15 cellular contexts compared by ENCODE assay signal in genomic region chr5:91183743-91184142, GRCh38.
A peak's percentile ranks its signal among the peaks of the same experiment; 100 is the strongest.
DNase-seq lines count a peak whose midpoint lies in the region; ATAC-seq and TF ChIP-seq lines count a peak whose summit lies in the region.
"Had no signal": no experiment of that assay in that cellular context is flagged by ENCODE, and none has a peak within 500 bp of the region (broad histone marks: within the 10 kb centered on the region; RNA-seq: fewer than 3 reads in every experiment).

No MANE protein-coding gene starts in this region.

- ATAC-seq in HG03571 (IDR thresholded peaks at IDR 0.05; ENCODE audit: unreplicated experiment) (no peak), HG02973 (IDR thresholded peaks at IDR 0.05; ENCODE audit: unreplicated experiment) (no peak), GM19035 (IDR thresholded peaks at IDR 0.05; ENCODE audit: unreplicated experiment) (no peak)

- peaks cover 0 to 14% (median 5%) of the 10 kb centered on the region in 11 experiments; a peak in 7 of 22 replicates for H3K9me3 ChIP-seq in BLaER1 treated with 17β-estradiol and CSF1 and Interleukin-3, amounts not matched to agents 10 nM and 100 nM (replicated peaks in 1 of 11)
- H3K9me3 ChIP-seq in HUES48 (ENCODE audit: control insufficient read depth, insufficient read depth, low read length) (no peaks in the 10 kb centered on the region), endodermal cell (ENCODE audit: control insufficient read depth, low read length) (no peaks in the 10 kb centered on the region), muscle layer of colon (ENCODE audit: low read length) (no peaks in the 10 kb centered on the region)
- H3K9me3 ChIP-seq: prostate gland had no signal

- TF ChIP-seq CTCF in endodermal cell (conservative IDR thresholded peaks at IDR 0.05): no peak

- no peaks in the 10 kb centered on the region for H3K27me3 ChIP-seq in BLaER1 treated with 17β-estradiol and CSF1 and Interleukin-3, amounts not matched to agents 10 nM and 100 nM
- H3K27me3 ChIP-seq in HUES48 (ENCODE audit: control insufficient read depth, insufficient read depth, low read length) (no peaks in the 10 kb centered on the region), endodermal cell (ENCODE audit: control insufficient read depth, insufficient read depth, low read length, poor library complexity, severe bottlenecking) (no peaks in the 10 kb centered on the region), muscle layer of colon (ENCODE audit: control insufficient read depth in 1 of 2, insufficient read depth in 2 of 2, low read length in 2 of 2) (no peaks in the 10 kb centered on the region)

- peak; percentile 49 for DNase-seq in endodermal cell
- no peak for DNase-seq in NCI-H345 treated with DMSO at 0.1 percent for 48 hours (lab: John Stamatoyannopoulos, UW; ENCODE audit: unreplicated experiment)
- DNase-seq: activated CD4-positive, alpha-beta memory T cell treated with anti-CD3 and anti-CD28 coated beads for 36 hours; erythroblast; NCI-H2171 treated with DMSO at 0.1 percent for 48 hours; PC-9; stimulated activated CD4-positive, alpha-beta T cell treated with anti-CD3 and anti-CD28 coated beads, Interleukin-2, amount 100 ng/mL, for 24 hours had no signal

- no peaks in the 10 kb centered on the region for H3K36me3 ChIP-seq in BLaER1 treated with 17β-estradiol and CSF1 and Interleukin-3, amounts not matched to agents 10 nM and 100 nM
- H3K36me3 ChIP-seq in HUES48 (ENCODE audit: control insufficient read depth, insufficient read depth, low read length): no peaks in the 10 kb centered on the region
- no peaks in the 10 kb centered on the region for H3K36me3 ChIP-seq in endodermal cell (ENCODE audit: control insufficient read depth, insufficient read depth, low read length)
- H3K36me3 ChIP-seq in muscle layer of colon (ENCODE audit: insufficient read depth, low read length): no peaks in the 10 kb centered on the region
- H3K36me3 ChIP-seq: prostate gland had no signal

- H3K4me2 ChIP-seq in BLaER1 treated with 17β-estradiol and CSF1 and Interleukin-3, amounts not matched to agents 10 nM and 100 nM: peak overlapping the region in 7 of 11 experiments; percentile 2 to 61 (median 22); a peak in 8 of 22 replicates
- H3K4me2 ChIP-seq: PC-9 had no signal

- H4K20me1 ChIP-seq in BLaER1 treated with 17β-estradiol and CSF1 and Interleukin-3, amounts not matched to agents 10 nM and 100 nM: no peaks in the 10 kb centered on the region

- peaks cover 0 to 29% (median 14%) of the 10 kb centered on the region in 10 experiments; a peak in 16 of 20 replicates for H3K4me1 ChIP-seq in BLaER1 treated with 17β-estradiol and CSF1 and Interleukin-3, amounts not matched to agents 10 nM and 100 nM
- H3K4me1 ChIP-seq in HUES48 (ENCODE audit: control insufficient read depth, insufficient read depth, low read length) (peaks cover 22% of the 10 kb centered on the region), endodermal cell (ENCODE audit: control insufficient read depth, insufficient read depth, low read length) (no peaks in the 10 kb centered on the region), muscle layer of colon (ENCODE audit: insufficient read depth, low read length) (peaks cover 7% of the 10 kb centered on the region)
- H3K4me1 ChIP-seq: prostate gland had no signal

- WGBS in endodermal cell (ENCODE audit: insufficient coverage in 1 of 2, insufficient read length in 1 of 2), 2 experiments: 70 to 86% methylated on average over 2 to 4 of the region's 4 CpGs

- H3K27ac ChIP-seq in BLaER1 treated with 17β-estradiol and CSF1 and Interleukin-3, amounts not matched to agents 10 nM and 100 nM: peak overlapping the region in 3 of 11 experiments; percentile 42 to 68 (median 57); a peak in 3 of 22 replicates
- H3K27ac ChIP-seq in HUES48 (ENCODE audit: low read depth, low read length) (peak overlapping the region; percentile 68), endodermal cell (ENCODE audit: low read depth, low read length) (no peak overlapping the region), muscle layer of colon (ENCODE audit: low read depth, low read length) (peak overlapping the region; percentile 35)
- H3K27ac ChIP-seq: PC-9, prostate gland had no signal

- H3K4me3 Mint-ChIP-seq in endodermal cell: no peak overlapping the region
- H3K4me3 Mint-ChIP-seq: activated CD4-positive, alpha-beta memory T cell treated with anti-CD3 and anti-CD28 coated beads for 36 hours; central memory CD8-positive, alpha-beta T cell had no signal

- no peaks in the 10 kb centered on the region for H3K36me3 Mint-ChIP-seq in endodermal cell (ENCODE audit: low read depth)
- H3K36me3 Mint-ChIP-seq: activated CD4-positive, alpha-beta memory T cell treated with anti-CD3 and anti-CD28 coated beads for 36 hours had no signal

- no peaks in the 10 kb centered on the region for H3K9me3 Mint-ChIP-seq in endodermal cell
- H3K9me3 Mint-ChIP-seq: central memory CD8-positive, alpha-beta T cell had no signal

- no peaks in the 10 kb centered on the region for H3K27me3 Mint-ChIP-seq in endodermal cell (ENCODE audit: insufficient read depth)

- H3K27ac Mint-ChIP-seq in endodermal cell: no peak overlapping the region
- H3K27ac Mint-ChIP-seq: activated CD4-positive, alpha-beta memory T cell treated with anti-CD3 and anti-CD28 coated beads for 36 hours had no signal

- H3K4me3 ChIP-seq in BLaER1 treated with 17β-estradiol and CSF1 and Interleukin-3, amounts not matched to agents 10 nM and 100 nM: no peak overlapping the region
- H3K4me3 ChIP-seq in HUES48 (ENCODE audit: low read depth, low read length) (no peak overlapping the region), endodermal cell (ENCODE audit: low read length) (no peak overlapping the region), muscle layer of colon (ENCODE audit: low read depth in 1 of 2, low read length in 2 of 2) (no peak overlapping the region)
- H3K4me3 ChIP-seq: PC-9, prostate gland had no signal

- peaks cover 3% of the 10 kb centered on the region for H3K4me1 Mint-ChIP-seq in endodermal cell
- H3K4me1 Mint-ChIP-seq: central memory CD8-positive, alpha-beta T cell had no signal

- no peak overlapping the region for H3K9ac ChIP-seq in BLaER1 treated with 17β-estradiol and CSF1 and Interleukin-3, amounts not matched to agents 10 nM and 100 nM
- H3K9ac ChIP-seq in HUES48 (ENCODE audit: low read depth, low read length) (no peak overlapping the region), endodermal cell (ENCODE audit: extremely low read depth, low read length, poor library complexity, severe bottlenecking) (no peak overlapping the region), muscle layer of colon (ENCODE audit: low read length) (no peak overlapping the region)
